17 cellular contexts compared by ENCODE assay signal in genomic region chr12:116411977-116412376, GRCh38.
DNase-seq lines count a peak whose midpoint lies in the region; ATAC-seq and TF ChIP-seq lines count a peak whose summit lies in the region.
"Had no signal": no experiment of that assay in that cellular context is flagged by ENCODE, and none has a peak within 500 bp of the region (broad histone marks: within the 10 kb centered on the region; RNA-seq: fewer than 3 reads in every experiment).

No MANE protein-coding gene starts in this region.

- no peak overlapping the region for H3K4me2 ChIP-seq in smooth muscle cell
- no peak overlapping the region for H3K4me2 ChIP-seq in GM23338

- peaks cover 20% of the 10 kb centered on the region for H3F3A ChIP-seq in smooth muscle cell (ENCODE audit: low read depth)
- no peaks in the 10 kb centered on the region for H3F3A ChIP-seq in GM23338 (replicated peaks; ENCODE audit: low read depth)

- peak overlapping the region; percentile 36 for H3K27ac Mint-ChIP-seq in mesothelial cell of epicardium
- H3K27ac Mint-ChIP-seq in GM23338: no peak overlapping the region
- H3K27ac Mint-ChIP-seq: CD8-positive, alpha-beta T cell; HFFc6 had no signal

- in situ Hi-C loops in Panc1 (cut with HindIII; ENCODE audit: low pct_unique_long_range_greater_than_20kb, low sequenced_read_pairs): no loop called here

- H3K4me1 ChIP-seq in Panc1 (ENCODE audit: control insufficient read depth, insufficient read depth, low read length): peaks cover 29% of the 10 kb centered on the region
- H3K4me1 ChIP-seq in ascending aorta: peaks cover 8 to 25% of the 10 kb centered on the region in 2 donors
- H3K4me1 ChIP-seq in smooth muscle cell (ENCODE audit: low read depth): peaks cover 8% of the 10 kb centered on the region
- H3K4me1 ChIP-seq in BE2C: no peaks in the 10 kb centered on the region
- H3K4me1 ChIP-seq in GM23338 (ENCODE audit: insufficient read depth): peaks cover 4% of the 10 kb centered on the region; the same call in 1 of the 2 replicates
- H3K4me1 ChIP-seq: HAP-1 had no signal

- H3K4me3 ChIP-seq in Panc1 (ENCODE audit: low read depth in 2 of 2, low read length in 2 of 2): no peak overlapping the region
- no peak overlapping the region for H3K4me3 ChIP-seq in ascending aorta
- no peak overlapping the region for H3K4me3 ChIP-seq in smooth muscle cell
- H3K4me3 ChIP-seq in BE2C (ENCODE audit: low read depth, low read length): no peak overlapping the region
- H3K4me3 ChIP-seq in GM23338: no peak overlapping the region
- H3K4me3 ChIP-seq: HAP-1 had no signal

- 56% methylated on average over 3 of the region's 3 CpGs for WGBS in smooth muscle cell (ENCODE audit: low lambda C conversion rate)

- H3K9me3 ChIP-seq in Panc1 (ENCODE audit: control insufficient read depth, insufficient read depth, low read depth, low read length) (no peaks in the 10 kb centered on the region), ascending aorta (no peaks in the 10 kb centered on the region), smooth muscle cell (replicated peaks; ENCODE audit: low read depth) (no peaks in the 10 kb centered on the region), BE2C (no peaks in the 10 kb centered on the region)
- H3K9me3 ChIP-seq: HAP-1 had no signal

- H3K4me3 Mint-ChIP-seq in mesothelial cell of epicardium (no peak overlapping the region), GM23338 (no peak overlapping the region)
- H3K4me3 Mint-ChIP-seq: CD8-positive, alpha-beta T cell; HFFc6 had no signal

- H3K79me2 ChIP-seq in smooth muscle cell (ENCODE audit: low read depth) (no peaks in the 10 kb centered on the region), GM23338 (replicated peaks; ENCODE audit: insufficient read depth) (no peaks in the 10 kb centered on the region)

- no peak overlapping the region for H3K9ac ChIP-seq in smooth muscle cell (ENCODE audit: low read depth)

- TF ChIP-seq CTCF in Panc1 (IDR thresholded peaks at IDR 0.05): no peak
- TF ChIP-seq CTCF in ascending aorta (IDR thresholded peaks at IDR 0.05): no peak
- no peak for TF ChIP-seq CTCF in mesothelial cell of epicardium (IDR thresholded peaks at IDR 0.05; ENCODE audit: unreplicated experiment)
- TF ChIP-seq CTCF in smooth muscle cell (IDR thresholded peaks at IDR 0.05; ENCODE audit: borderline replicate concordance, insufficient read depth, poor library complexity, severe bottlenecking): no peak
- TF ChIP-seq CTCF in BE2C (IDR thresholded peaks at IDR 0.05; ENCODE audit: low read depth, low read length): no peak
- TF ChIP-seq CTCF in GM23338 (conservative IDR thresholded peaks at IDR 0.05; ENCODE audit: low read depth in 2 of 2): no peak

- H3K27ac ChIP-seq in Panc1 (ENCODE audit: low read length) (peak overlapping the region; percentile 10; the same call in 1 of the 2 replicates), ascending aorta (peak overlapping the region; percentile 34 to 60), smooth muscle cell (ENCODE audit: low read depth) (peak overlapping the region; percentile 74), GM23338 (ENCODE audit: low read depth) (no peak overlapping the region)
- H3K27ac ChIP-seq: C4-2B had no signal

- no peaks in the 10 kb centered on the region for H4K20me1 ChIP-seq in smooth muscle cell (ENCODE audit: low read depth)
- H4K20me1 ChIP-seq in GM23338 (replicated peaks; ENCODE audit: insufficient read depth): no peaks in the 10 kb centered on the region

- DNase-seq in Panc1 (ENCODE audit: low read depth, low spot score) (no peak), ascending aorta (ENCODE audit: low spot score in 2 of 2) (no peak), mesothelial cell of epicardium (ENCODE audit: low spot score in 2 of 2, unreplicated experiment in 2 of 2) (no peak), smooth muscle cell (lab: John Stamatoyannopoulos, UW; ENCODE audit: unreplicated experiment) (no peak), BE2C (no peak), NCI-H226 (no peak), GM23338 (ENCODE audit: low spot score) (no peak)
- DNase-seq: ACHN; CD8-positive, alpha-beta T cell; COR-L47; DMS153; DMS79 treated with DMSO at 0.1 percent for 48 hours; EL; HFFc6 had no signal

- H2AFZ ChIP-seq in smooth muscle cell (ENCODE audit: low read depth): no peak overlapping the region
- H2AFZ ChIP-seq in GM23338: no peak overlapping the region

- no TSS peak for BruUV-seq in Panc1 (replicated peaks; lab: Mats Ljungman, UMichigan)

- no peaks in the 10 kb centered on the region for H3K9me2 ChIP-seq in GM23338 (ENCODE audit: insufficient read depth)

- POLR2A ChIA-PET in Panc1 (lab: Charles Lee): interaction anchor here (0.6 kb wide), 1 partner anchor 1723 kb away, joined by 14 read pairs; no protein-coding TSS in a partner anchor

- H3K36me3 Mint-ChIP-seq in mesothelial cell of epicardium: no peaks in the 10 kb centered on the region
- H3K36me3 Mint-ChIP-seq in GM23338 (ENCODE audit: low read depth): no peaks in the 10 kb centered on the region
- H3K36me3 Mint-ChIP-seq: CD8-positive, alpha-beta T cell had no signal

- H3K36me3 ChIP-seq in Panc1 (ENCODE audit: control insufficient read depth, insufficient read depth, low read length): no peaks in the 10 kb centered on the region
- no peaks in the 10 kb centered on the region for H3K36me3 ChIP-seq in ascending aorta
- H3K36me3 ChIP-seq in smooth muscle cell (ENCODE audit: low read depth): no peaks in the 10 kb centered on the region
- H3K36me3 ChIP-seq in BE2C: no peaks in the 10 kb centered on the region
- no peaks in the 10 kb centered on the region for H3K36me3 ChIP-seq in GM23338 (ENCODE audit: insufficient read depth)
- H3K36me3 ChIP-seq: HAP-1 had no signal

- intact Hi-C loops in Panc1 (cut with micrococcal nuclease; ENCODE audit: unreplicated experiment) (no loop called here), ascending aorta (cut with DNase I) (loop anchor here (2.0 kb wide), 1 partner anchor 15 kb away; no protein-coding TSS in a partner anchor)

- no peaks in the 10 kb centered on the region for H3K27me3 ChIP-seq in Panc1 (ENCODE audit: control insufficient read depth, insufficient read depth, low read length)
- H3K27me3 ChIP-seq in ascending aorta: no peaks in the 10 kb centered on the region
- H3K27me3 ChIP-seq in smooth muscle cell (ENCODE audit: low read depth): no peaks in the 10 kb centered on the region
- no peaks in the 10 kb centered on the region for H3K27me3 ChIP-seq in BE2C
- H3K27me3 ChIP-seq in GM23338 (ENCODE audit: insufficient read depth): no peaks in the 10 kb centered on the region

- H3K4me1 Mint-ChIP-seq in mesothelial cell of epicardium (peaks cover 13% of the 10 kb centered on the region), GM23338 (peaks cover 3% of the 10 kb centered on the region; the same call in 2 of the 3 replicates)

- ATAC-seq in Panc1 (no peak), HG02885 (IDR thresholded peaks at IDR 0.05; ENCODE audit: poor library complexity, unreplicated experiment) (no peak), GM23338 (no peak)
- ATAC-seq: CD8-positive, alpha-beta T cell had no signal

- H3K9me3 Mint-ChIP-seq in mesothelial cell of epicardium (no peaks in the 10 kb centered on the region), GM23338 (no peaks in the 10 kb centered on the region; the same call in 2 of the 3 replicates)
- H3K9me3 Mint-ChIP-seq: CD8-positive, alpha-beta T cell; HFFc6 had no signal

- CTCF ChIA-PET in Panc1 (lab: Charles Lee): interaction anchor here (0.7 kb wide), 1 partner anchor 682 kb away, joined by 6 read pairs; no protein-coding TSS in a partner anchor

- no peaks in the 10 kb centered on the region for H3K27me3 Mint-ChIP-seq in mesothelial cell of epicardium (ENCODE audit: low read depth)
- no peaks in the 10 kb centered on the region for H3K27me3 Mint-ChIP-seq in GM23338 (ENCODE audit: insufficient read depth, low read depth, poor library complexity)

TF ChIP-seq in GM23338, 12 proteins besides CTCF, POLR2A, EP300 and RAD21 (continues in another document):
- TF ChIP-seq JUNB (IDR thresholded peaks at IDR 0.05; ENCODE audit: unreplicated experiment) (no peak), STAT1 (IDR thresholded peaks at IDR 0.05; ENCODE audit: unreplicated experiment) (no peak), EZH2phosphoT487 (IDR thresholded peaks at IDR 0.05; ENCODE audit: unreplicated experiment) (no peak), NANOG (IDR thresholded peaks at IDR 0.05; ENCODE audit: borderline replicate concordance) (no peak), CREB1 (CRISPR knock-in tag; IDR thresholded peaks at IDR 0.05; ENCODE audit: low read depth) (no peak)
